In the genomic region with DNA sequence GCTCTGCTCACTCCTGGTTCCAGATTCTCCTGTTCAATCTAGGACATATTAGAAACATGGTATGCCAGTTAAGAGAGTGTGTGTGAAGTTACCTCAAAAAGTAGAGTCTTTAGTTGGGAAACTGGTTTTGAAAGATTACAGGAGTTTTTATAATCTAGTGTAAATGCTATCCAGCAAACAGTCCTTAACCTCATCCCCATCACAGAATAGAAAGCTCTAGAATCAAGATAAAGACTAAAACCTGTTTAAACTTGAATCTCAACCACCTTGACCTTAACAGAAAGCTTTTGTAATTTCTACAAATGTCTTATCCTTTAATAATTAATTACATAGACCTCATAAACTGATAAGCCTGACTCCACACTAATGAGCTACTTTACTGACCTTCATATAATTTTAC, we compare ENCODE assay signal across 27 cellular contexts.
"Had no signal": no experiment of that assay in that cellular context is flagged by ENCODE, and none has a peak within 500 bp of the region (broad histone marks: within the 10 kb centered on the region; RNA-seq: fewer than 3 reads in every experiment).

No MANE protein-coding gene starts in this region.

- H3K27ac ChIP-seq: adrenal gland, body of pancreas, breast epithelium, SJSA1 had no signal

- ATAC-seq: activated naive CD4-positive, alpha-beta T cell treated with anti-CD3 and anti-CD28 coated beads, Interleukin-2, amount 50 U/mL, for 72 hours; activated T-cell treated with anti-CD3 and anti-CD28 coated beads, Interleukin-2, amount 50 U/mL, for 4 hours; body of pancreas had no signal

- H3K36me3 ChIP-seq: adrenal gland, breast epithelium, SJSA1 had no signal

- DNase-seq: activated B cell treated with CpG ODN at 0.5 μM for 24 hours; activated CD4-positive, alpha-beta memory T cell treated with anti-CD3 and anti-CD28 coated beads for 36 hours; activated CD4-positive, alpha-beta T cell treated with anti-CD3 and anti-CD28 coated beads for 4 hours; activated CD4-positive, alpha-beta T cell treated with anti-CD3 and anti-CD28 coated beads, Interleukin-2, amount 50 U/mL, for 1 hour; activated CD4-positive, CD25-positive, alpha-beta regulatory T cell treated with anti-CD3 and anti-CD28 coated beads, Interleukin-2, amount 50 U/mL, for 72 hours; activated CD8-positive, alpha-beta memory T cell treated with anti-CD3 and anti-CD28 coated beads, Interleukin-2, amount 50 U/mL, for 4 hours; activated gamma-delta T cell treated with Interleukin-2 at 50 U/mL for 16 hours; activated naive CD4-positive, alpha-beta T cell treated with anti-CD3 and anti-CD28 coated beads for 36 hours; activated T-cell treated with anti-CD3 and anti-CD28 coated beads for 4 hours; activated T-cell treated with anti-CD3 and anti-CD28 coated beads, Interleukin-2, amount 50 U/mL, for 4 hours; adrenal gland; body of pancreas; cerebellar nuclear complex; Karpas-422; KBM-7; NCI-H1105; NCI-H1417 treated with DMSO at 0.1 percent for 48 hours; NCI-H187 treated with DMSO at 0.1 percent for 48 hours; NCI-H2081 treated with DMSO at 0.1 percent for 48 hours; NCI-H510A; NCI-H526; NCI-H748 treated with DMSO at 0.1 percent for 48 hours; NK-92 treated with Interleukin-12 subunit alpha and Interleukin-12 subunit beta, amount 100 ng/mL, for 24 hours; Right ventricle myocardium superior had no signal

- H3K4me1 ChIP-seq: adrenal gland, body of pancreas, breast epithelium, SJSA1 had no signal

- H3K27me3 ChIP-seq: adrenal gland, body of pancreas, breast epithelium, SJSA1 had no signal

- H3K9me3 ChIP-seq: adrenal gland, body of pancreas, breast epithelium, SJSA1 had no signal

- H3K4me3 ChIP-seq: adrenal gland, body of pancreas, breast epithelium, SJSA1 had no signal
